1 cellular context compared by ENCODE assay signal in the genomic region with DNA sequence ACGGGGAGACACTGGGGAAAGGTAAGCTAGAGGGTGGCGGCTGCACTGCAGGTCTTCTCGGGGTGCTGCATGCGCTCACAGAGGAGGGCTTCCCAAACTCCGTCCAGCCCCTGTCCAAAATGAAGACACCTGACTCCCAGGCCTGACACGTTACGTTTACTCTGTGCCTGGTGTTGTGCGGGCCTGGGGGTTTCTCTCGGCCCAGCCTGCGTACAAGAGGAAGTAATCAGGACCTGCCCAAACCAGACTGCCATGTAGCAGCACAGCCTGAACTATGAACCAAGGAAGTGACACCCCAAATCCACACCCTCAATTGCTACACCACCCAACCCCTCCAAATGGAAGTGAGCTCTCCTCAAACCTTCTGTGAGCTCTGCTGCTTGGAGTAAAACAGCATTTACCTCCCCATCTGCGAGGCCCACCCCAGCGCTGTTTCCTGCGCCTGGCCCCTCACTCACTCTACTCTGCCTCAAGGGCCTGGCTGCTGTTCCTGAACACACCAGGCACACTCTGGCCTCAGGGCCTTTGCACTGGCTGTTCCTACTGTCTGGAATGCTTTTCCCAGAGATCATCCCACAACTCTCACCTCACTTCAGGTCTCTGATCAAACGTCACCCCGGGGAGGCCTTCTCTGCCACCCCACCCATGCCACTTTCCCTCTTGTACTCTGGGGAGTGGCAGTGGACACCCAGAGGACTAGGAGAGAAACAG.
TF ChIP-seq lines count a peak whose summit lies in the region.

No MANE protein-coding gene starts in this region.

TF ChIP-seq in H1, 55 proteins besides CTCF, POLR2A, EP300 and RAD21:
- no peak for TF ChIP-seq ZNF274 (IDR thresholded peaks at IDR 0.05; ENCODE audit: borderline replicate concordance, extremely low read depth, low read length)
- no peak for TF ChIP-seq JUND (IDR thresholded peaks at IDR 0.05; ENCODE audit: low read length)
- no peak for TF ChIP-seq SIRT6 (IDR thresholded peaks at IDR 0.05; ENCODE audit: low read length)
